Comparison of ENCODE assay signal across 23 cellular contexts in the genomic region with DNA sequence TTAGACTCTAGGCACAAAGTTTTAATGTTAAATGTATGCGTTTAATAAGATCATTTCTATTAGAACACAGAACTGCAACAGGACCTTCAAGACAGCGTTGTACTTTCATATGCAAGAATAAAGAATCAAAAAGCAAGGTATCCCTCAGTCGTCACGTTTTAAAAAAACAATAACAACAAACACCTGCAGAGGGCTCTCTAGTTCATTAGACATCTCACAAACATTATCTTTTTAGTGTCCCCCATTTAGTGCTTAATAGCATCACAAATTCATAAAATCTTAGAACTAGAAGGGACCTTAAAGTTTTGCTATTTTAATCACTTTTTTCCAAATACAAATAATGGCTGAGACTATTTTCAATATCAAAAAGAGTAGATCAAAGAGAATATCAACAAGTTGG.
A peak's percentile ranks its signal among the peaks of the same experiment; 100 is the strongest.
DNase-seq lines count a peak whose midpoint lies in the region; ATAC-seq and TF ChIP-seq lines count a peak whose summit lies in the region.
"Had no signal": no experiment of that assay in that cellular context is flagged by ENCODE, and none has a peak within 500 bp of the region (broad histone marks: within the 10 kb centered on the region; RNA-seq: fewer than 3 reads in every experiment).

No MANE protein-coding gene starts in this region.

- H3K9ac ChIP-seq in OCI-LY1 (ENCODE audit: low read length) (no peak overlapping the region), endodermal cell (ENCODE audit: extremely low read depth, low read length, poor library complexity, severe bottlenecking) (no peak overlapping the region)

- no peak overlapping the region for H3K4me2 ChIP-seq in OCI-LY1 (ENCODE audit: low read length)

- H3K27me3 ChIP-seq in OCI-LY1 (ENCODE audit: insufficient read depth, low read length) = no peaks in the 10 kb centered on the region
- H3K27me3 ChIP-seq in endodermal cell (ENCODE audit: control insufficient read depth, insufficient read depth, low read length, poor library complexity, severe bottlenecking) = no peaks in the 10 kb centered on the region
- H3K27me3 ChIP-seq: cardiac muscle cell, ovary, right lobe of liver had no signal

- no peak overlapping the region for H3K4me3 ChIP-seq in OCI-LY1 (ENCODE audit: low read depth, low read length, poor library complexity, severe bottlenecking)
- no peak overlapping the region for H3K4me3 ChIP-seq in endodermal cell (ENCODE audit: low read length)
- H3K4me3 ChIP-seq: cardiac muscle cell, ovary, right lobe of liver had no signal

- H3K79me2 ChIP-seq in OCI-LY1 (ENCODE audit: insufficient read depth, low read length) = no peaks in the 10 kb centered on the region

- H3K27ac ChIP-seq in OCI-LY1 (ENCODE audit: low read depth, low read length, poor library complexity, severe bottlenecking) (no peak overlapping the region), endodermal cell (ENCODE audit: low read depth, low read length) (no peak overlapping the region)
- H3K27ac ChIP-seq: cardiac muscle cell, ovary, right lobe of liver had no signal

- no peaks in the 10 kb centered on the region for H3K9me3 ChIP-seq in OCI-LY1 (ENCODE audit: low read length)
- H3K9me3 ChIP-seq in endodermal cell (ENCODE audit: control insufficient read depth, low read length) = no peaks in the 10 kb centered on the region
- H3K9me3 ChIP-seq: ovary, right lobe of liver had no signal

- no peaks in the 10 kb centered on the region for H3K4me1 Mint-ChIP-seq in endodermal cell
- H3K4me1 Mint-ChIP-seq: CD4-positive, CD25-positive, alpha-beta regulatory T cell; IgD-negative memory B cell; memory B cell; naive B cell had no signal

- no peaks in the 10 kb centered on the region for H4K20me1 ChIP-seq in OCI-LY1 (ENCODE audit: insufficient read depth, low read length)

- no peak for ATAC-seq in HG02798 (IDR thresholded peaks at IDR 0.05; ENCODE audit: poor library complexity, unreplicated experiment)
- no peak for ATAC-seq in GM18907 (IDR thresholded peaks at IDR 0.05; ENCODE audit: unreplicated experiment)
- ATAC-seq in HG02610 (IDR thresholded peaks at IDR 0.05; ENCODE audit: unreplicated experiment) = no peak
- ATAC-seq: right lobe of liver had no signal

- H3K4me3 Mint-ChIP-seq in endodermal cell = no peak overlapping the region
- H3K4me3 Mint-ChIP-seq: activated T-cell treated with anti-CD3 and anti-CD28 coated beads, Interleukin-2, amount 50 U/mL, for 24 hours; CD4-positive, CD25-positive, alpha-beta regulatory T cell; IgD-negative memory B cell; memory B cell; naive B cell had no signal

- H3K9me3 Mint-ChIP-seq in endodermal cell = no peaks in the 10 kb centered on the region
- H3K9me3 Mint-ChIP-seq: activated T-cell treated with anti-CD3 and anti-CD28 coated beads, Interleukin-2, amount 50 U/mL, for 24 hours; IgD-negative memory B cell; memory B cell had no signal

- no peak overlapping the region for H3K27ac Mint-ChIP-seq in endodermal cell
- H3K27ac Mint-ChIP-seq: activated T-cell treated with anti-CD3 and anti-CD28 coated beads, Interleukin-2, amount 50 U/mL, for 24 hours; CD4-positive, CD25-positive, alpha-beta regulatory T cell; IgD-negative memory B cell; memory B cell; naive B cell had no signal

- H3K9me2 ChIP-seq in OCI-LY1 (ENCODE audit: low read depth, low read length) = no peaks in the 10 kb centered on the region

- H3K27me3 Mint-ChIP-seq in endodermal cell (ENCODE audit: insufficient read depth) = no peaks in the 10 kb centered on the region
- H3K27me3 Mint-ChIP-seq: IgD-negative memory B cell had no signal

- in situ Hi-C loops in GM13977 (cut with MboI; ENCODE audit: low pct_unique_long_range_greater_than_20kb, low sequenced_read_pairs, unreplicated experiment) = no loop called here

- DNase-seq in A172 (ENCODE audit: low spot score) = peak; percentile 1
- DNase-seq in GM13977 (ENCODE audit: low spot score) = peak; percentile 5
- DNase-seq in endodermal cell = no peak
- DNase-seq in GM20000 (ENCODE audit: low spot score) = no peak
- DNase-seq: activated CD4-positive, alpha-beta T cell treated with anti-CD3 and anti-CD28 coated beads for 1 hour; activated naive CD4-positive, alpha-beta T cell; activated T-cell treated with anti-CD3 and anti-CD28 coated beads, Interleukin-2, amount 50 U/mL, for 24 hours; CD4-positive, CD25-positive, alpha-beta regulatory T cell; dermis blood vessel endothelial cell; kidney; naive B cell; NCI-H1092; NCI-H2029; NCI-H345; ovary; right lobe of liver had no signal

- H3K36me3 Mint-ChIP-seq in endodermal cell (ENCODE audit: low read depth) = no peaks in the 10 kb centered on the region
- H3K36me3 Mint-ChIP-seq: CD4-positive, CD25-positive, alpha-beta regulatory T cell; IgD-negative memory B cell; memory B cell; naive B cell had no signal

- H3K36me3 ChIP-seq in OCI-LY1 (ENCODE audit: insufficient read depth, low read length) (no peaks in the 10 kb centered on the region), endodermal cell (ENCODE audit: control insufficient read depth, insufficient read depth, low read length) (no peaks in the 10 kb centered on the region)
- H3K36me3 ChIP-seq: cardiac muscle cell, ovary, right lobe of liver had no signal

- H3K4me1 ChIP-seq in OCI-LY1 (ENCODE audit: insufficient read depth, low read length, severe bottlenecking) = no peaks in the 10 kb centered on the region
- no peaks in the 10 kb centered on the region for H3K4me1 ChIP-seq in endodermal cell (ENCODE audit: control insufficient read depth, insufficient read depth, low read length)
- H3K4me1 ChIP-seq: right lobe of liver had no signal

- TF ChIP-seq CTCF in GM13977 (IDR thresholded peaks at IDR 0.05; ENCODE audit: extremely low read depth, insufficient read depth, missing control alignments) (peak; percentile 11), OCI-LY1 (IDR thresholded peaks at IDR 0.05; ENCODE audit: low read length) (peak; percentile 35; the same call in 1 of the 2 replicates), endodermal cell (conservative IDR thresholded peaks at IDR 0.05) (peak; percentile 66), GM20000 (IDR thresholded peaks at IDR 0.05; ENCODE audit: extremely low read depth, missing control alignments) (no peak)

- no peak overlapping the region for H2AFZ ChIP-seq in OCI-LY1 (ENCODE audit: low read length)

- H3F3A ChIP-seq in OCI-LY1 (ENCODE audit: insufficient read depth, low read length) = no peaks in the 10 kb centered on the region

- WGBS in endodermal cell (ENCODE audit: insufficient coverage in 1 of 2, insufficient read length in 1 of 2), 2 experiments = 25 to 56% methylated on average over 2 to 4 of the region's 4 CpGs

Comparison
In these comparisons a context has a peak if more than half of its experiments do, and no peak if none do; other contexts are left out.
1. DNase-seq: peak in A172 (single experiment) and GM13977 (single experiment); none in endodermal cell (single experiment) and GM20000 (single experiment).